10 cellular contexts compared by ENCODE assay signal in the genomic region with DNA sequence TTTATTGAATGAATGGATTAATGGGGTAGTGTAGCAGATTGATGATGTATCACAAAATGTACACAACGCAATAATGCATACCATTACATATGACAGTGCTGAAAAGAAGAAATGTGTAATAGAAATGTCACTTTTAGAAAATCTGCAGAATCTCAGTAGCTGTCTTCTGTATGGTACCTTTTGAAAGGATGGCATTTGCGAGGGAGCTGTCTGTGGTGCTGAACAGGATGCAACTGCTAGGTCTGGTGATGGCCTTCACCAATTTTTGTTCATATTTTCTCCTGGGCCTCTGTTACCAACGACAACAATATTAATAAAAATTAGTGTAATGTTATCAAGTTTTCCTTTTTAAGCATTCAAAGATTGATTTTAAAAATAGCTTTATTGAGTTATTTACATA. TPM values are rescaled to one million over a fixed set of nuclear protein-coding genes. Genes with fewer than 3 reads are reported as not detected.
DNase-seq lines count a peak whose midpoint lies in the region; TF ChIP-seq lines count a peak whose summit lies in the region.
"Had no signal": no experiment of that assay in that cellular context is flagged by ENCODE, and none has a peak within 500 bp of the region (broad histone marks: within the 10 kb centered on the region; RNA-seq: fewer than 3 reads in every experiment).

No MANE protein-coding gene starts in this region.

- H3K4me3 ChIP-seq in NB4 (ENCODE audit: low read depth, low read length) (no peak overlapping the region), hepatocyte (no peak overlapping the region)
- H3K4me3 ChIP-seq: pancreas had no signal

- TF ChIP-seq CTCF in NB4 (IDR thresholded peaks at IDR 0.05; ENCODE audit: low read depth, low read length) (no peak), hepatocyte (IDR thresholded peaks at IDR 0.05; ENCODE audit: poor library complexity) (no peak)

- H3K79me2 ChIP-seq in hepatocyte, result no peaks in the 10 kb centered on the region

- TF ChIP-seq POLR2A in NB4 (IDR thresholded peaks at IDR 0.05; ENCODE audit: extremely low read depth, insufficient read length), result no peak

- peak; percentile 13 for DNase-seq in GDM1 (lab: John Stamatoyannopoulos, UW)
- peak; percentile 63 for DNase-seq in NB4 (ENCODE audit: low read depth)
- peak; percentile 30 for DNase-seq in activated T-cell treated with anti-CD3 and anti-CD28 coated beads for 4 hours
- peak; percentile 77 for DNase-seq in hepatocyte (ENCODE audit: low spot score)
- peak in 2 of 3 experiments; percentile 1 to 12 for DNase-seq in stimulated activated CD4-positive, alpha-beta T cell treated with anti-CD3 and anti-CD28 coated beads, TNF-alpha, amount 100 ng/mL, for 4 hours (ENCODE audit: low read depth in 3 of 3)
- no peak for DNase-seq in C1 segment of cervical spinal cord (lab: John Stamatoyannopoulos, UW)
- DNase-seq in NCI-H82 (lab: John Stamatoyannopoulos, UW), result no peak
- no peak for DNase-seq in NCI-H1694 treated with DMSO at 0.1 percent for 48 hours (lab: John Stamatoyannopoulos, UW)
- DNase-seq: pancreas had no signal

- H4K20me1 ChIP-seq in hepatocyte (ENCODE audit: insufficient read depth, poor library complexity, severe bottlenecking), result no peaks in the 10 kb centered on the region

- H3K36me3 ChIP-seq in hepatocyte (replicated peaks; ENCODE audit: insufficient read depth, low read depth), result no peaks in the 10 kb centered on the region
- H3K36me3 ChIP-seq: pancreas had no signal

- no peaks in the 10 kb centered on the region for H3K4me1 ChIP-seq in hepatocyte (ENCODE audit: insufficient read depth)
- H3K4me1 ChIP-seq: pancreas had no signal

- H3K9me3 ChIP-seq in hepatocyte (ENCODE audit: low read depth), result no peaks in the 10 kb centered on the region
- H3K9me3 ChIP-seq: pancreas had no signal

- no peak overlapping the region for H3K27ac ChIP-seq in hepatocyte
- H3K27ac ChIP-seq: KMS-11, pancreas had no signal

- 12% methylated on average over 3 of the region's 3 CpGs for WGBS in hepatocyte (ENCODE audit: low lambda C conversion rate, missing lambda C conversion rate)

- no peaks in the 10 kb centered on the region for H3K9me2 ChIP-seq in hepatocyte (replicated peaks; ENCODE audit: insufficient read depth)

- H2AFZ ChIP-seq in hepatocyte, result no peak overlapping the region

- H3K27me3 ChIP-seq in hepatocyte, result no peaks in the 10 kb centered on the region
- H3K27me3 ChIP-seq: pancreas had no signal

- H3K4me2 ChIP-seq in hepatocyte, result no peak overlapping the region
- H3K4me2 ChIP-seq: KMS-11 had no signal

RNA-seq across cellular contexts. Expression of gene OTULIN, which starts 36.2 kb away (rescaled TPM):
- 23.9 and 45.2 TPM in 2 replicates for total RNA-seq in hepatocyte
- polyA plus RNA-seq in hepatocyte, result 21.0 and 22.8 TPM in 2 replicates

RNA-seq across cellular contexts. Expression of gene OTULINL, which starts 46.8 kb away (rescaled TPM):
- total RNA-seq in hepatocyte, result 25.4 and 35.4 TPM in 2 replicates
- polyA plus RNA-seq in hepatocyte, result 29.0 and 35.4 TPM in 2 replicates

Comparison
In these comparisons a context has a peak if more than half of its experiments do, and no peak if none do; other contexts are left out.
1. DNase-seq: peak in GDM1 (single experiment), NB4 (single experiment), activated T-cell treated with anti-CD3 and anti-CD28 coated beads for 4 hours (single experiment), hepatocyte (single experiment) and stimulated activated CD4-positive, alpha-beta T cell treated with anti-CD3 and anti-CD28 coated beads, TNF-alpha, amount 100 ng/mL, for 4 hours (2 of 3); none in C1 segment of cervical spinal cord (0 of 14), NCI-H82 (single experiment) and NCI-H1694 treated with DMSO at 0.1 percent for 48 hours (single experiment).